In the genomic region with DNA sequence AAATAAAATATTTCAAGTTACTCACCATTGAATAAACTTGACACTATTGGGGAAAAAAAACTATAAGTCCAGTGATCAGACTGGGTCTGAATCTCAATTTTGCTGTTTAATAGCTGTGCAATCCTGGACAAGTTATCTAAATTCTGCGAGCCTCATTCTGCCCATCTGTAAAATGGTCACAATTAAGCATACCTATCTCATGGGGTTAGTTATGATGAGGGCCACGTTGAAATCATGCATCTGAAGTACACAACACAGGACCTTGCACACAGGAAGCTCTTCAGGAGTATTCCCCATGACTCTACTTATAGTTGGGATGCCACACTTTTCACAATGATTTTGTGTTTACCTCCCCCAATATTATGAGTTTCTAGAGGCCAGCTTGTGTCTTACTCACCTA, we compare ENCODE assay signal across 28 cellular contexts. TPM values are rescaled to one million over a fixed set of nuclear protein-coding genes. Genes with fewer than 3 reads are reported as not detected.
"Had no signal": no experiment of that assay in that cellular context is flagged by ENCODE, and none has a peak within 500 bp of the region (broad histone marks: within the 10 kb centered on the region; RNA-seq: fewer than 3 reads in every experiment).

No MANE protein-coding gene starts in this region.

- H3K4me1 ChIP-seq: testis had no signal

- H3K36me3 ChIP-seq: stomach, suprapubic skin, thoracic aorta, thyroid gland, tibial artery, tibial nerve, transverse colon, upper lobe of left lung, upper lobe of right lung, uterus, vagina had no signal

- H3K4me3 ChIP-seq: stomach, suprapubic skin, testis, thoracic aorta, thyroid gland, tibial artery, tibial nerve, transverse colon, upper lobe of left lung, upper lobe of right lung, uterus, vagina had no signal

- FAIRE-seq: urothelium cell line had no signal

- H3K9me3 ChIP-seq: suprapubic skin, testis, thoracic aorta, thyroid gland, tibial artery, tibial nerve, transverse colon, upper lobe of left lung, upper lobe of right lung, uterus, vagina had no signal

- H3K27me3 ChIP-seq: testis, thyroid gland had no signal

- DNase-seq: stimulated activated CD4-positive, alpha-beta T cell treated with anti-CD3 and anti-CD28 coated beads, Interleukin-2, amount 100 ng/mL, for 48 hours; stimulated activated CD4-positive, alpha-beta T cell treated with anti-CD3 and anti-CD28 coated beads, Interleukin-4, amount 100 ng/mL, for 1 hour; stimulated activated CD4-positive, alpha-beta T cell treated with anti-CD3 and anti-CD28 coated beads, Interleukin-4, amount 100 ng/mL, for 24 hours; stimulated activated CD4-positive, alpha-beta T cell treated with anti-CD3 and anti-CD28 coated beads, Interleukin-4, amount 100 ng/mL, for 4 hours; stimulated activated CD8-positive, alpha-beta memory T cell treated with anti-CD3 and anti-CD28 coated beads, Interleukin-4, amount 100 ng/mL, for 48 hours; stimulated activated naive B cell treated with anti-CD40 and anti-IgM and Interleukin-4, amounts not matched to agents 10 μg/mL and 1 μg/mL and 100 μg/mL, for 72 hours; stimulated activated naive CD4-positive, alpha-beta T cell; stimulated activated naive CD4-positive, alpha-beta T cell treated with Interleukin-2 at 50 U/mL for 16 hours; stimulated activated naive CD8-positive, alpha-beta T cell treated with anti-CD3 and anti-CD28 coated beads, Interleukin-15, amount 100 ng/mL, for 72 hours; stimulated activated naive CD8-positive, alpha-beta T cell treated with anti-CD3 and anti-CD28 coated beads, Interleukin-15, Interleukin-2, amounts not matched to agents 100 U/mL and 50 U/mL, for 24 hours; stomach; substantia nigra; testis; thyroid gland; tibial artery; transverse colon; trophoblast cell; upper lobe of left lung; upper lobe of right lung; uterus had no signal

- H3K27ac ChIP-seq: stomach, suprapubic skin, testis, thoracic aorta, thyroid gland, tibial artery, tibial nerve, transverse colon, upper lobe of left lung, upper lobe of right lung, uterus, vagina had no signal

- ATAC-seq: stimulated activated effector memory CD8-positive, alpha-beta T cell treated with anti-CD3 and anti-CD28 coated beads, Interleukin-12 subunit alpha, Interleukin-12 subunit beta, amount 100 ng/mL, for 72 hours; stimulated activated memory B cell treated with anti-CD40 and anti-IgM and Interleukin-4, amounts not matched to agents 10 μg/mL and 1 μg/mL and 100 μg/mL, for 72 hours; stimulated activated naive B cell treated with anti-CD40 and anti-IgM and Interleukin-4, amounts not matched to agents 10 μg/mL and 1 μg/mL and 100 μg/mL, for 72 hours; stimulated activated naive CD8-positive, alpha-beta T cell treated with anti-CD3 and anti-CD28 coated beads, Interleukin-15, amount 100 ng/mL, for 72 hours; stimulated activated naive CD8-positive, alpha-beta T cell treated with anti-CD3 and anti-CD28 coated beads, Interleukin-15, Interleukin-2, amounts not matched to agents 100 U/mL and 50 U/mL, for 24 hours; upper lobe of right lung had no signal

RNA-seq across cellular contexts. Expression of a gene that starts 3.8 kb away (rescaled TPM):
- total RNA-seq: subcutaneous adipose tissue, suprapubic skin, thoracic aorta, thyroid gland, uterus, vagina had no signal
